ENCODE assay signal across 8 cellular contexts in genomic region chr19:48169585-48169973, GRCh38. TPM values are rescaled to one million over a fixed set of nuclear protein-coding genes. Genes with fewer than 3 reads are reported as not detected.
A peak's percentile ranks its signal among the peaks of the same experiment; 100 is the strongest.
DNase-seq lines count a peak whose midpoint lies in the region; ATAC-seq and TF ChIP-seq lines count a peak whose summit lies in the region.

No MANE protein-coding gene starts in this region.

- H3K27me3 Mint-ChIP-seq in activated CD4-positive, alpha-beta memory T cell treated with anti-CD3 and anti-CD28 coated beads, Interleukin-2, amount 10 ng/mL, durations not matched to agents 7 days and 5 days, result no peaks in the 10 kb centered on the region

- H3K27ac Mint-ChIP-seq in activated CD4-positive, alpha-beta memory T cell treated with anti-CD3 and anti-CD28 coated beads, Interleukin-2, amount 10 ng/mL, durations not matched to agents 7 days and 5 days, result peak overlapping the region; percentile 94

- DNase-seq in GM10248 (ENCODE audit: extremely low spot score) (peak; percentile 95), NCI-H510A treated with DMSO at 0.1 percent for 48 hours (lab: John Stamatoyannopoulos, UW) (peak; percentile 63), ecto neural progenitor cell (ENCODE audit: low spot score) (peak; percentile 92), medulla oblongata (ENCODE audit: extremely low spot score) (peak; percentile 30)
- DNase-seq in activated CD4-positive, alpha-beta memory T cell treated with anti-CD3 and anti-CD28 coated beads, Interleukin-2, amount 10 ng/mL, durations not matched to agents 7 days and 5 days, result peak; percentile 92
- DNase-seq in stimulated activated CD8-positive, alpha-beta memory T cell treated with anti-CD3 and anti-CD28 coated beads, Interleukin-12 subunit alpha, Interleukin-12 subunit beta, amount 100 ng/mL, for 24 hours (ENCODE audit: extremely low read depth), result peak; percentile 82

- POLR2A ChIA-PET in GM10248 (lab: Yijun Ruan, JAX), result interaction anchor here (0.6 to 1.1 kb wide), 4 partner anchors 21 to 450 kb away, joined by 4 to 9 read pairs (median 6); partner anchors contain the start of genes RPL18 and SPHK2
- POLR2A ChIA-PET in activated CD4-positive, alpha-beta memory T cell treated with anti-CD3 and anti-CD28 coated beads, Interleukin-2, amount 10 ng/mL, durations not matched to agents 7 days and 5 days (lab: Charles Lee), result interaction anchor here (0.9 to 3.6 kb wide), 6 partner anchors 16 to 152 kb away, joined by 3 to 14 read pairs (median 8); partner anchors contain the start of genes CARD8 and PLA2G4C

- no peak for TF ChIP-seq CTCF in GM10248 (IDR thresholded peaks at IDR 0.05; ENCODE audit: control extremely low read depth, extremely low read depth, low read depth, missing control alignments)

- peak overlapping the region; percentile 97 for H3K4me3 Mint-ChIP-seq in activated CD4-positive, alpha-beta memory T cell treated with anti-CD3 and anti-CD28 coated beads, Interleukin-2, amount 10 ng/mL, durations not matched to agents 7 days and 5 days

- ATAC-seq in HG03342 (IDR thresholded peaks at IDR 0.05; ENCODE audit: unreplicated experiment), result peak; percentile 11
- ATAC-seq in GM18870 (IDR thresholded peaks at IDR 0.05; ENCODE audit: unreplicated experiment), result no peak

- H3K9me3 Mint-ChIP-seq in activated CD4-positive, alpha-beta memory T cell treated with anti-CD3 and anti-CD28 coated beads, Interleukin-2, amount 10 ng/mL, durations not matched to agents 7 days and 5 days, result no peaks in the 10 kb centered on the region

- H3K4me1 Mint-ChIP-seq in activated CD4-positive, alpha-beta memory T cell treated with anti-CD3 and anti-CD28 coated beads, Interleukin-2, amount 10 ng/mL, durations not matched to agents 7 days and 5 days, result peaks cover 50% of the 10 kb centered on the region

- CTCF ChIA-PET in GM10248 (lab: Yijun Ruan, JAX), result interaction anchor here (1.3 to 1.6 kb wide), 2 partner anchors 17 to 24 kb away, joined by 3 read pairs; no protein-coding TSS in a partner anchor
- CTCF ChIA-PET in activated CD4-positive, alpha-beta memory T cell treated with anti-CD3 and anti-CD28 coated beads, Interleukin-2, amount 10 ng/mL, durations not matched to agents 7 days and 5 days (lab: Charles Lee), result interaction anchor here (0.7 to 1.4 kb wide), 3 partner anchors 17 to 1979 kb away, joined by 4 to 5 read pairs (median 4); partner anchors contain the start of gene CARD8

- H3K36me3 Mint-ChIP-seq in activated CD4-positive, alpha-beta memory T cell treated with anti-CD3 and anti-CD28 coated beads, Interleukin-2, amount 10 ng/mL, durations not matched to agents 7 days and 5 days (ENCODE audit: low read depth), result peaks cover 26% of the 10 kb centered on the region

RNA-seq across cellular contexts. Expression of gene LIG1, which starts 0.6 kb away (rescaled TPM):
- total RNA-seq in activated CD4-positive, alpha-beta memory T cell treated with anti-CD3 and anti-CD28 coated beads, Interleukin-2, amount 10 ng/mL, durations not matched to agents 7 days and 5 days, result 100 to 1,000 TPM; 137 to 146 TPM

RNA-seq across cellular contexts. Expression of gene ZSWIM9, which starts 0.9 kb away (rescaled TPM):
- 1 to 10 TPM; 7.0 to 7.8 TPM for total RNA-seq in activated CD4-positive, alpha-beta memory T cell treated with anti-CD3 and anti-CD28 coated beads, Interleukin-2, amount 10 ng/mL, durations not matched to agents 7 days and 5 days

RNA-seq across cellular contexts. Expression of gene PLA2G4C, which starts 59.0 kb away (rescaled TPM):
- 10 to 100 TPM; 10.8 to 11.5 TPM for total RNA-seq in activated CD4-positive, alpha-beta memory T cell treated with anti-CD3 and anti-CD28 coated beads, Interleukin-2, amount 10 ng/mL, durations not matched to agents 7 days and 5 days

Comparison
In these comparisons a context has a peak if more than half of its experiments do, and no peak if none do; other contexts are left out.
1. DNase-seq: peak in every context shown above with its lines; median percentile 95 in GM10248; 92 in activated CD4-positive, alpha-beta memory T cell treated with anti-CD3 and anti-CD28 coated beads, Interleukin-2, amount 10 ng/mL, durations not matched to agents 7 days and 5 days; 92 in ecto neural progenitor cell; 82 in stimulated activated CD8-positive, alpha-beta memory T cell treated with anti-CD3 and anti-CD28 coated beads, Interleukin-12 subunit alpha, Interleukin-12 subunit beta, amount 100 ng/mL, for 24 hours; 63 in NCI-H510A treated with DMSO at 0.1 percent for 48 hours; 30 in medulla oblongata.